Comparison of ENCODE assay signal across 11 cellular contexts in genomic region chr22:19691721-19692341, GRCh38. TPM values are rescaled to one million over a fixed set of nuclear protein-coding genes. Genes with fewer than 3 reads are reported as not detected.
DNase-seq lines count a peak whose midpoint lies in the region; ATAC-seq, FAIRE-seq and TF ChIP-seq lines count a peak whose summit lies in the region.
"Had no signal": no experiment of that assay in that cellular context is flagged by ENCODE, and none has a peak within 500 bp of the region (broad histone marks: within the 10 kb centered on the region; RNA-seq: fewer than 3 reads in every experiment).

No MANE protein-coding gene starts in this region.

- H3K4me1 ChIP-seq in suprapubic skin (peaks cover 54% of the 10 kb centered on the region), tibial artery (peaks cover 0 to 13% (median 5%) of the 10 kb centered on the region in 4 donors)
- H3K4me1 ChIP-seq: uterus had no signal

- H3K27me3 ChIP-seq in bronchial epithelial cell (ENCODE audit: control insufficient read depth, insufficient read depth, low read length), result peaks cover 3% of the 10 kb centered on the region
- peaks cover 9% of the 10 kb centered on the region for H3K27me3 ChIP-seq in suprapubic skin
- H3K27me3 ChIP-seq in tibial artery, result peaks cover 0 to 5% of the 10 kb centered on the region in 2 donors
- H3K27me3 ChIP-seq: ovary, uterus had no signal

- H3K4me1 Mint-ChIP-seq in CD14-positive monocyte, result peaks cover 44% of the 10 kb centered on the region

- H3K27ac Mint-ChIP-seq in CD14-positive monocyte, result no peak overlapping the region

- no peak for ATAC-seq in GM19467 (IDR thresholded peaks at IDR 0.05; ENCODE audit: unreplicated experiment)

- H3K4me3 ChIP-seq in bronchial epithelial cell (ENCODE audit: low read depth, low read length) (peak overlapping the region; percentile 14), suprapubic skin (peak overlapping the region; percentile 15), tibial artery (peak overlapping the region in 1 of 2 donors; percentile 24)
- H3K4me3 ChIP-seq: ovary, uterus had no signal

- H3K27ac ChIP-seq in suprapubic skin (peak overlapping the region; percentile 70), tibial artery (peak overlapping the region in 1 of 2 donors; percentile 9)
- H3K27ac ChIP-seq: ovary had no signal

- TF ChIP-seq CTCF in bronchial epithelial cell (IDR thresholded peaks at IDR 0.05; ENCODE audit: insufficient read depth, low read length, severe bottlenecking) (no peak), suprapubic skin (IDR thresholded peaks at IDR 0.05) (no peak), tibial artery (IDR thresholded peaks at IDR 0.05) (no peak), CD14-positive monocyte (IDR thresholded peaks at IDR 0.05) (no peak)

- peaks cover 0 to 1% (median 0%) of the 10 kb centered on the region in 3 donors for H3K27me3 Mint-ChIP-seq in CD14-positive monocyte (ENCODE audit: low read depth in 3 of 3)

- H3K36me3 Mint-ChIP-seq in CD14-positive monocyte, result no peaks in the 10 kb centered on the region

- H3K9me3 ChIP-seq in suprapubic skin, result no peaks in the 10 kb centered on the region
- no peaks in the 10 kb centered on the region for H3K9me3 ChIP-seq in tibial artery
- H3K9me3 ChIP-seq: ovary, uterus had no signal

- peaks cover 0 to 2% (median 0%) of the 10 kb centered on the region in 7 donors for H3K9me3 Mint-ChIP-seq in CD14-positive monocyte

- H3K36me3 ChIP-seq in bronchial epithelial cell (ENCODE audit: control insufficient read depth, insufficient read depth, low read length) (no peaks in the 10 kb centered on the region), suprapubic skin (no peaks in the 10 kb centered on the region), tibial artery (no peaks in the 10 kb centered on the region)
- H3K36me3 ChIP-seq: ovary, uterus had no signal

- no peak for TF ChIP-seq EP300 in suprapubic skin (IDR thresholded peaks at IDR 0.05)

- DNase-seq in HK-2 (ENCODE audit: unreplicated experiment), result peak; percentile 43
- peak; percentile 63 for DNase-seq in bronchial epithelial cell (ENCODE audit: low read depth)
- peak; percentile 37 for DNase-seq in kidney glomerular epithelial cell (lab: John Stamatoyannopoulos, UW)
- peak in 1 of 2 donors; percentile 82 for DNase-seq in suprapubic skin (ENCODE audit: low spot score in 2 of 2)
- DNase-seq in tibial artery, result no peak
- no peak for DNase-seq in Ammon's horn (ENCODE audit: low spot score)
- no peak for DNase-seq in CD14-positive monocyte (ENCODE audit: low spot score)
- DNase-seq: effector memory CD4-positive, alpha-beta T cell; uterus had no signal

- intact Hi-C loops in tibial artery (cut with DNase I; ENCODE audit: low total_unique reads) (no loop called here), CD14-positive monocyte (cut with micrococcal nuclease) (no loop called here)

- FAIRE-seq in bronchial epithelial cell (lab: Jason Lieb, UNC), result no peak

- TF ChIP-seq POLR2A in suprapubic skin (IDR thresholded peaks at IDR 0.05), result no peak

- 20% methylated on average over 19 of the region's 19 CpGs for WGBS in suprapubic skin

- peak overlapping the region in 1 of 2 donors; percentile 45 for H3K4me3 Mint-ChIP-seq in CD14-positive monocyte

RNA-seq across cellular contexts. Expression of gene SEPTIN5, which starts 22.5 kb away (rescaled TPM):
- total RNA-seq in bronchial epithelial cell, result 5.8 and 18.3 TPM in 2 replicates
- 100 to 1,000 TPM in 3 of 4 donors, 10 to 100 TPM in 1; 89.0 to 147 (median 129) TPM for total RNA-seq in suprapubic skin
- polyA plus RNA-seq in CD14-positive monocyte, result under 1 TPM in 1 of 2 donors, not detected in 1; 0.50 TPM

RNA-seq across cellular contexts. Expression of gene GP1BB, which starts 31.5 kb away (rescaled TPM):
- 0.90 TPM in 1 of 2 replicates, not detected in the other for total RNA-seq in bronchial epithelial cell
- total RNA-seq in suprapubic skin, result 10 to 100 TPM; 14.7 to 28.7 (median 19.4) TPM
- 1 to 10 TPM in 1 of 2 donors, under 1 TPM in 1; 0.26 to 1.5 TPM for polyA plus RNA-seq in CD14-positive monocyte

Comparison
In these comparisons a context has a peak if more than half of its experiments do, and no peak if none do; other contexts are left out.
1. DNase-seq: peak in HK-2 (single experiment), bronchial epithelial cell (single experiment) and kidney glomerular epithelial cell (single experiment); none in tibial artery (0 of 2), Ammon's horn (single experiment) and CD14-positive monocyte (single experiment).